ENCODE assay signal across 9 cellular contexts in the genomic region with DNA sequence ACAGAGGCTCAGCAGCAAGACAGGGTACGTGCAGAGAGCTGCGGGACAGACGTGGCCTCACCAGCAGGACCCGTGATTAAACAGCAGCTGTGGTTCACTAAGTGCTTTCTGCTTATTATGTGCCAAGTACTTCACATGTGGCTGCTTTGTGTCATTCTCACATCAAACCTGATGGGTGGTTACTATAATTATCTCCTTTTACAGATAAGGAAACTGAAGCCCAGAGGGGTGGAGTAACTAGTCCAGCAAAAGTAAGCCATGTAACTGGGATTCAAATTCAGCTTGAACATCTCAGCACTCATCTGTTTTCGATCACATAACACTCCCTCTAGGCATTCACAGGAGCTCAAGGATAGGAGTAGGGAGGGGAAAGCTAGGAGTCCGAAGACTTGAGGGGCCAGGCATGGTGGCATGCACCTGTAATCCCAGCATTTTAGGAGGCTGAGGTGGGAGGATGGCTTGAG. TPM values are rescaled to one million over a fixed set of nuclear protein-coding genes. Genes with fewer than 3 reads are reported as not detected.
DNase-seq lines count a peak whose midpoint lies in the region; ATAC-seq and TF ChIP-seq lines count a peak whose summit lies in the region.
"Had no signal": no experiment of that assay in that cellular context is flagged by ENCODE, and none has a peak within 500 bp of the region (broad histone marks: within the 10 kb centered on the region; RNA-seq: fewer than 3 reads in every experiment).

No MANE protein-coding gene starts in this region.

- WGBS in sigmoid colon, 2 donors = 30 to 40% methylated on average over 6 of the region's 6 CpGs
- 97% methylated on average over 5 of the region's 6 CpGs for WGBS in mammary epithelial cell (ENCODE audit: low coverage, missing lambda C conversion rate)

- H4K20me1 ChIP-seq in mammary epithelial cell (ENCODE audit: insufficient read depth, low read length) (no peaks in the 10 kb centered on the region), PC-9 (ENCODE audit: insufficient read depth) (no peaks in the 10 kb centered on the region)

- no peaks in the 10 kb centered on the region for H3F3A ChIP-seq in PC-9 (ENCODE audit: insufficient read depth, low read depth)

- H3K27ac ChIP-seq in sigmoid colon (peak overlapping the region in 2 of 4 donors; percentile 43 to 59), mammary epithelial cell (ENCODE audit: insufficient read depth, low read depth, low read length) (no peak overlapping the region), colonic mucosa (no peak overlapping the region), PC-9 (no peak overlapping the region)

- peak; percentile 53 for ATAC-seq in GM18868 (IDR thresholded peaks at IDR 0.05; ENCODE audit: unreplicated experiment)
- ATAC-seq: HCT116 had no signal

- H2AFZ ChIP-seq in mammary epithelial cell (ENCODE audit: low read depth, low read length) = no peak overlapping the region
- H2AFZ ChIP-seq in PC-9 = no peak overlapping the region

- BruUV-seq in mammary epithelial cell (replicated peaks; lab: Mats Ljungman, UMichigan) = no TSS peak
- no TSS peak for BruUV-seq in PC-9 (replicated peaks; lab: Mats Ljungman, UMichigan)

- no peaks in the 10 kb centered on the region for H3K9me3 Mint-ChIP-seq in dendritic cell treated with granulocyte-macrophage colony-stimulating factor and Interleukin-4, amounts not matched to agents 40 ng/mL and 50 ng/mL, for 4 days

- CTCF ChIA-PET in mammary epithelial cell (lab: Charles Lee; ENCODE audit: low non-redundant PET) = no interaction called here
- CTCF ChIA-PET in PC-9 (lab: Charles Lee) = interaction anchor here (0.6 kb wide), 1 partner anchor 11 kb away, joined by 5 read pairs; no protein-coding TSS in a partner anchor

- H3K9ac ChIP-seq in mammary epithelial cell (ENCODE audit: insufficient read depth, low read length) (no peak overlapping the region), colonic mucosa (ENCODE audit: low read depth in 2 of 2, low read length in 2 of 2) (no peak overlapping the region)

- no peak overlapping the region for H3K4me3 Mint-ChIP-seq in dendritic cell treated with granulocyte-macrophage colony-stimulating factor and Interleukin-4, amounts not matched to agents 40 ng/mL and 50 ng/mL, for 4 days

- no peak for TF ChIP-seq POLR2A in sigmoid colon (IDR thresholded peaks at IDR 0.05)

- POLR2A ChIA-PET in PC-9 (lab: Charles Lee; ENCODE audit: unreplicated experiment) = interaction anchor here (0.7 kb wide), 1 partner anchor 11 kb away, joined by 4 read pairs; no protein-coding TSS in a partner anchor

- H3K4me1 ChIP-seq in sigmoid colon = peaks cover 0 to 15% (median 13%) of the 10 kb centered on the region in 4 donors
- no peaks in the 10 kb centered on the region for H3K4me1 ChIP-seq in mammary epithelial cell (ENCODE audit: insufficient read depth, low read length)
- H3K4me1 ChIP-seq in colonic mucosa = no peaks in the 10 kb centered on the region
- no peaks in the 10 kb centered on the region for H3K4me1 ChIP-seq in PC-9 (replicated peaks; ENCODE audit: insufficient read depth)

- TF ChIP-seq CTCF in sigmoid colon (IDR thresholded peaks at IDR 0.05) (no peak), mammary epithelial cell (conservative IDR thresholded peaks at IDR 0.05 in 1 of 2, IDR thresholded peaks at IDR 0.05 in 1 of 2; ENCODE audit: extremely low read depth in 1 of 2, insufficient read depth in 1 of 2, low read depth in 1 of 2, low read length in 2 of 2) (no peak), colonic mucosa (IDR thresholded peaks at IDR 0.05) (no peak), PC-9 (conservative IDR thresholded peaks at IDR 0.05) (no peak)

- H3K27me3 ChIP-seq in sigmoid colon (no peaks in the 10 kb centered on the region), mammary epithelial cell (ENCODE audit: insufficient read depth, low read length) (no peaks in the 10 kb centered on the region), colonic mucosa (no peaks in the 10 kb centered on the region), PC-9 (ENCODE audit: insufficient read depth, low read depth) (no peaks in the 10 kb centered on the region)

- H3K79me2 ChIP-seq in mammary epithelial cell (ENCODE audit: insufficient read depth, low read length) (no peaks in the 10 kb centered on the region), PC-9 (ENCODE audit: low read depth) (no peaks in the 10 kb centered on the region)

- no peaks in the 10 kb centered on the region for H3K9me2 ChIP-seq in PC-9 (ENCODE audit: insufficient read depth)

- DNase-seq in NCI-H2081 (lab: John Stamatoyannopoulos, UW) = peak; percentile 67 to 94
- peak; percentile 71 for DNase-seq in sigmoid colon
- DNase-seq in mammary epithelial cell = no peak
- DNase-seq in colonic mucosa = no peak
- no peak for DNase-seq in superior temporal gyrus (ENCODE audit: extremely low spot score)
- DNase-seq in PC-9 = no peak

- H3K36me3 ChIP-seq in sigmoid colon = no peaks in the 10 kb centered on the region
- no peaks in the 10 kb centered on the region for H3K36me3 ChIP-seq in mammary epithelial cell (ENCODE audit: insufficient read depth, low read length)
- H3K36me3 ChIP-seq in colonic mucosa = no peaks in the 10 kb centered on the region
- no peaks in the 10 kb centered on the region for H3K36me3 ChIP-seq in PC-9 (ENCODE audit: low read depth)

- intact Hi-C loops in dendritic cell treated with granulocyte-macrophage colony-stimulating factor and Interleukin-4, amounts not matched to agents 40 ng/mL and 50 ng/mL, for 4 days (cut with micrococcal nuclease) = loop anchor here (5.0 kb wide), 1 partner anchor 53 kb away; a partner anchor contains a TSS
- intact Hi-C loops in sigmoid colon (cut with DNase I) (loop anchor here (5.0 kb wide), 1 partner anchor 53 kb away; a partner anchor contains a TSS), mammary epithelial cell (cut with micrococcal nuclease) (no loop called here), colonic mucosa (cut with DNase I) (loop anchor here (5.0 kb wide), 1 partner anchor 48 kb away; no protein-coding TSS in a partner anchor), PC-9 (cut with micrococcal nuclease; ENCODE audit: unreplicated experiment) (no loop called here)

- no peaks in the 10 kb centered on the region for H3K36me3 Mint-ChIP-seq in dendritic cell treated with granulocyte-macrophage colony-stimulating factor and Interleukin-4, amounts not matched to agents 40 ng/mL and 50 ng/mL, for 4 days (ENCODE audit: low read depth)

- TF ChIP-seq EP300 in sigmoid colon (IDR thresholded peaks at IDR 0.05) = peak in 1 of 4 donors; percentile 37

- no peaks in the 10 kb centered on the region for H3K9me3 ChIP-seq in sigmoid colon
- no peaks in the 10 kb centered on the region for H3K9me3 ChIP-seq in mammary epithelial cell (replicated peaks; ENCODE audit: insufficient read depth, low read length)
- no peaks in the 10 kb centered on the region for H3K9me3 ChIP-seq in colonic mucosa
- H3K9me3 ChIP-seq in PC-9 (ENCODE audit: insufficient read depth, low read depth) = no peaks in the 10 kb centered on the region

- in situ Hi-C loops in mammary epithelial cell (cut with MboI; ENCODE audit: low sequenced_read_pairs in 2 of 2) = no loop called here

- H3K4me3 ChIP-seq in sigmoid colon (no peak overlapping the region), mammary epithelial cell (replicated peaks in 1 of 3; ENCODE audit: insufficient read depth in 1 of 3, low read depth in 2 of 3, low read length in 3 of 3) (no peak overlapping the region), colonic mucosa (no peak overlapping the region), PC-9 (no peak overlapping the region)

- H3K27me3 Mint-ChIP-seq in dendritic cell treated with granulocyte-macrophage colony-stimulating factor and Interleukin-4, amounts not matched to agents 40 ng/mL and 50 ng/mL, for 4 days = no peaks in the 10 kb centered on the region

- H3K4me2 ChIP-seq in mammary epithelial cell (ENCODE audit: insufficient read depth, low read depth, low read length) (no peak overlapping the region), PC-9 (no peak overlapping the region)

- dilution Hi-C loops in mammary epithelial cell (cut with HindIII; ENCODE audit: low sequenced_read_pairs) = no loop called here

- peak overlapping the region; percentile 70 for H3K27ac Mint-ChIP-seq in dendritic cell treated with granulocyte-macrophage colony-stimulating factor and Interleukin-4, amounts not matched to agents 40 ng/mL and 50 ng/mL, for 4 days

- H3K4me1 Mint-ChIP-seq in dendritic cell treated with granulocyte-macrophage colony-stimulating factor and Interleukin-4, amounts not matched to agents 40 ng/mL and 50 ng/mL, for 4 days (ENCODE audit: low read depth) = peaks cover 45% of the 10 kb centered on the region

RNA-seq across cellular contexts. Expression of a gene that starts 50.8 kb away (rescaled TPM):
- 100 to 1,000 TPM; 334 to 443 (median 385) TPM for total RNA-seq in sigmoid colon
- 10 to 100 TPM; 37.8 to 39.9 (median 37.9) TPM for polyA plus RNA-seq in sigmoid colon
- 100 to 1,000 TPM; 212 to 547 TPM for total RNA-seq in mammary epithelial cell
- polyA plus RNA-seq in mammary epithelial cell = 118 TPM
- 140 TPM for polyA minus RNA-seq in mammary epithelial cell
- 10 to 100 TPM; 38.0 to 84.8 TPM for total RNA-seq in colonic mucosa
- 94.6 and 123 TPM in 2 replicates for total RNA-seq in PC-9 (2021)

RNA-seq across cellular contexts. Expression of a gene that starts 51.3 kb away (rescaled TPM):
- total RNA-seq in sigmoid colon (100 to 1,000 TPM in 1 of 4 donors, 10 to 100 TPM in 3; 81.5 to 171 (median 89.6) TPM), mammary epithelial cell (100 to 1,000 TPM in 1 of 2 donors, 10 to 100 TPM in 1; 56.0 to 146 TPM), colonic mucosa (100 to 1,000 TPM; 110 to 147 TPM), PC-9 (2021) (111 and 124 TPM in 2 replicates)
- polyA plus RNA-seq in sigmoid colon (10 to 100 TPM; 19.2 to 51.4 (median 21.7) TPM), mammary epithelial cell (67.2 TPM)
- 97.4 TPM for polyA minus RNA-seq in mammary epithelial cell

Comparison
In these comparisons a context has a peak if more than half of its experiments do, and no peak if none do; other contexts are left out.
1. DNase-seq: peak in NCI-H2081 (2 of 2) and sigmoid colon (single experiment); none in mammary epithelial cell (single experiment), colonic mucosa (single experiment), superior temporal gyrus (single experiment) and PC-9 (0 of 2).
2. intact Hi-C loops: an anchor here in dendritic cell treated with granulocyte-macrophage colony-stimulating factor and Interleukin-4, amounts not matched to agents 40 ng/mL and 50 ng/mL, for 4 days (5.0 kb wide), sigmoid colon (5.0 kb wide) and colonic mucosa (5.0 kb wide); none called in mammary epithelial cell and PC-9.